Comparison of ENCODE assay signal across 30 cellular contexts in genomic region chr2:49236316-49236715, GRCh38.
"Had no signal": no experiment of that assay in that cellular context is flagged by ENCODE, and none has a peak within 500 bp of the region (broad histone marks: within the 10 kb centered on the region; RNA-seq: fewer than 3 reads in every experiment).

No MANE protein-coding gene starts in this region.

- DNase-seq: activated CD4-positive, alpha-beta T cell treated with anti-CD3 and anti-CD28 coated beads, Interleukin-2, amount 10 ng/mL, durations not matched to agents 24 days and 14 days; activated CD4-positive, alpha-beta T cell treated with anti-CD3 and anti-CD28 coated beads, Interleukin-2, amount 50 U/mL, for 4 hours; activated CD8-positive, alpha-beta T cell treated with anti-CD3 and anti-CD28 coated beads for 36 hours; activated effector memory CD4-positive, alpha-beta T cell treated with anti-CD3 and anti-CD28 coated beads, Interleukin-2, amount 50 U/mL, for 16 hours; activated naive CD4-positive, alpha-beta T cell; activated naive CD4-positive, alpha-beta T cell treated with anti-CD3 and anti-CD28 coated beads, Interleukin-2, amount 50 U/mL, for 16 hours; activated naive CD8-positive, alpha-beta T cell treated with anti-CD3 and anti-CD28 coated beads, Interleukin-2, amount 10 ng/mL, durations not matched to agents 7 days and 5 days; activated T-cell treated with anti-CD3 and anti-CD28 coated beads, Interleukin-2, amount 50 U/mL, for 1 hour; activated T-cell treated with anti-CD3 and anti-CD28 coated beads, Interleukin-2, amount 50 U/mL, for 72 hours; body of pancreas; cerebellar nuclear complex; Karpas-422; KBM-7; NCI-H1048; NCI-H1105 treated with DMSO at 0.1 percent for 48 hours; NCI-H1436; NCI-H187 treated with DMSO at 0.1 percent for 48 hours; NCI-H2081; NCI-H345; NCI-H526 treated with DMSO at 0.1 percent for 48 hours; NCI-H774; NK-92 treated with Interleukin-12 subunit alpha and Interleukin-12 subunit beta, amount 100 ng/mL, for 24 hours; PC-3; Peyer's patch; RPMI8226; SHP77 treated with DMSO at 0.1 percent for 48 hours; SK-N-SH had no signal

- H3K4me1 ChIP-seq: body of pancreas, breast epithelium, Peyer's patch, SJSA1 had no signal

- ATAC-seq: activated CD8-positive, alpha-beta T cell treated with anti-CD3 and anti-CD28 coated beads for 36 hours; activated T-cell treated with anti-CD3 and anti-CD28 coated beads, Interleukin-2, amount 50 U/mL, for 72 hours; activated T-helper 17 cell treated with anti-CD3 and anti-CD28 coated beads, Interleukin-2, amount 50 U/mL, for 72 hours; body of pancreas; PC-3 had no signal

- H3K27ac ChIP-seq: body of pancreas, breast epithelium, Peyer's patch, SJSA1 had no signal

- H3K9me3 ChIP-seq: body of pancreas, Peyer's patch, SJSA1, SK-N-SH had no signal

- H3K36me3 ChIP-seq: breast epithelium, Peyer's patch, SJSA1 had no signal

- H3K4me3 ChIP-seq: body of pancreas, breast epithelium, Peyer's patch, SJSA1 had no signal

- H3K27me3 ChIP-seq: body of pancreas, breast epithelium, Peyer's patch, SJSA1 had no signal
